24 cellular contexts compared by ENCODE assay signal in the genomic region with DNA sequence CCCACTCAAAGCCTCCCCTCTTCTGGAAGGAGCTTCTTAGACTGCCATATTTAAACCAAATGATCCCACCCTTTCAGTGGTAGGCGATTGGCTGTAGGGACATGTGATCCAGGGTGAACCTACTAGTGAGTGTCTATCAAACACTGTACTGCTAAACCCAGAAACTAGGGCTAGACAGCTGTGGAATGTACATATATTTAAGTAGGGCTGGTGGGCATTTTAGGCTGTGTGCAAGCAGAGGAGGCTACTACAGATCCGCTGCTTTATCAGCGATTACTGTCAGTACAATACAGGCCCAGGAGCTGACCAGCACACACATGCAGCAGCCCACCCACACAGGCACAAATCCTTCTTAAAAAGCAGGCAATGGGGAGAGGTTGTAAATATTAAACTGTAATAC. TPM values are rescaled to one million over a fixed set of nuclear protein-coding genes. Genes with fewer than 3 reads are reported as not detected.
DNase-seq lines count a peak whose midpoint lies in the region; ATAC-seq and TF ChIP-seq lines count a peak whose summit lies in the region.
"Had no signal": no experiment of that assay in that cellular context is flagged by ENCODE, and none has a peak within 500 bp of the region (broad histone marks: within the 10 kb centered on the region; RNA-seq: fewer than 3 reads in every experiment).

No MANE protein-coding gene starts in this region.

- DNase-seq in stimulated activated naive CD8-positive, alpha-beta T cell treated with anti-CD3 and anti-CD28 coated beads, Interleukin-15, amount 100 ng/mL, for 72 hours, result no peak
- DNase-seq in stimulated activated naive CD8-positive, alpha-beta T cell treated with anti-CD3 and anti-CD28 coated beads, Interleukin-15, Interleukin-2, amounts not matched to agents 100 U/mL and 50 U/mL, for 24 hours, result no peak
- no peak for DNase-seq in mesothelial cell of epicardium (ENCODE audit: low spot score in 2 of 2, unreplicated experiment in 2 of 2)
- DNase-seq in NCI-H748 (lab: John Stamatoyannopoulos, UW; ENCODE audit: unreplicated experiment), result no peak
- no peak for DNase-seq in ACHN
- DNase-seq in hippocampal formation (lab: John Stamatoyannopoulos, UW), result no peak
- no peak for DNase-seq in COLO668 (lab: John Stamatoyannopoulos, UW; ENCODE audit: unreplicated experiment)
- DNase-seq: activated CD4-positive, alpha-beta memory T cell treated with anti-CD3 and anti-CD28 coated beads, Interleukin-2, amount 10 ng/mL, durations not matched to agents 7 days and 5 days; activated naive CD8-positive, alpha-beta T cell treated with anti-CD3 and anti-CD28 coated beads, Interleukin-2, amount 10 ng/mL, durations not matched to agents 7 days and 5 days; Calu3; DND-41; effector CD8-positive, alpha-beta T cell; immature natural killer cell; mucosa of descending colon; NCI-H1092; NCI-H187 treated with DMSO at 0.1 percent for 48 hours; NCI-H69; nephron progenitor cell; sigmoid colon; stimulated activated CD4-positive, alpha-beta T cell treated with anti-CD3 and anti-CD28 coated beads, Interleukin-15, amount 100 ng/mL, for 24 hours; upper lobe of left lung had no signal

- in situ Hi-C loops in ACHN (cut with HindIII; ENCODE audit: low pct_ligation_motif_present, low pct_unique_long_range_greater_than_20kb, low sequenced_read_pairs), result no loop called here

- no peak for TF ChIP-seq CTCF in brain (conservative IDR thresholded peaks at IDR 0.05)
- TF ChIP-seq CTCF in mesothelial cell of epicardium (IDR thresholded peaks at IDR 0.05; ENCODE audit: unreplicated experiment), result no peak

- H3K4me1 Mint-ChIP-seq in stimulated activated naive CD8-positive, alpha-beta T cell treated with anti-CD3 and anti-CD28 coated beads, Interleukin-15, amount 100 ng/mL, for 72 hours, result no peaks in the 10 kb centered on the region
- H3K4me1 Mint-ChIP-seq in brain, result peaks cover 39% of the 10 kb centered on the region
- peaks cover 27% of the 10 kb centered on the region for H3K4me1 Mint-ChIP-seq in mesothelial cell of epicardium
- H3K4me1 Mint-ChIP-seq: activated CD4-positive, alpha-beta memory T cell treated with anti-CD3 and anti-CD28 coated beads, Interleukin-2, amount 10 ng/mL, durations not matched to agents 7 days and 5 days; activated naive CD8-positive, alpha-beta T cell treated with anti-CD3 and anti-CD28 coated beads, Interleukin-2, amount 10 ng/mL, durations not matched to agents 7 days and 5 days; immature natural killer cell; nephron progenitor cell had no signal

- H3K9me3 Mint-ChIP-seq in stimulated activated naive CD8-positive, alpha-beta T cell treated with anti-CD3 and anti-CD28 coated beads, Interleukin-15, amount 100 ng/mL, for 72 hours, result no peaks in the 10 kb centered on the region
- H3K9me3 Mint-ChIP-seq in brain (peaks cover 0 to 13% (median 2%) of the 10 kb centered on the region in 5 experiments), mesothelial cell of epicardium (peaks cover 10% of the 10 kb centered on the region)
- H3K9me3 Mint-ChIP-seq: activated CD4-positive, alpha-beta memory T cell treated with anti-CD3 and anti-CD28 coated beads, Interleukin-2, amount 10 ng/mL, durations not matched to agents 7 days and 5 days; immature natural killer cell had no signal

- H3K27ac Mint-ChIP-seq in stimulated activated naive CD8-positive, alpha-beta T cell treated with anti-CD3 and anti-CD28 coated beads, Interleukin-15, amount 100 ng/mL, for 72 hours, result peak overlapping the region; percentile 12 to 25
- H3K27ac Mint-ChIP-seq in brain (peak overlapping the region in 3 of 5 experiments; percentile 21 to 85 (median 69)), mesothelial cell of epicardium (peak overlapping the region; percentile 62)
- H3K27ac Mint-ChIP-seq: activated CD4-positive, alpha-beta memory T cell treated with anti-CD3 and anti-CD28 coated beads, Interleukin-2, amount 10 ng/mL, durations not matched to agents 7 days and 5 days; activated naive CD8-positive, alpha-beta T cell treated with anti-CD3 and anti-CD28 coated beads, Interleukin-2, amount 10 ng/mL, durations not matched to agents 7 days and 5 days; immature natural killer cell; nephron progenitor cell had no signal

- H3K27me3 Mint-ChIP-seq in stimulated activated naive CD8-positive, alpha-beta T cell treated with anti-CD3 and anti-CD28 coated beads, Interleukin-15, amount 100 ng/mL, for 72 hours, result peaks cover 13% of the 10 kb centered on the region
- H3K27me3 Mint-ChIP-seq in brain (peaks cover 3% of the 10 kb centered on the region), mesothelial cell of epicardium (ENCODE audit: low read depth) (no peaks in the 10 kb centered on the region)

- ATAC-seq in stimulated activated naive CD8-positive, alpha-beta T cell treated with anti-CD3 and anti-CD28 coated beads, Interleukin-15, amount 100 ng/mL, for 72 hours, result no peak
- ATAC-seq in stimulated activated naive CD8-positive, alpha-beta T cell treated with anti-CD3 and anti-CD28 coated beads, Interleukin-15, Interleukin-2, amounts not matched to agents 100 U/mL and 50 U/mL, for 24 hours, result no peak
- ATAC-seq: activated CD4-positive, CD25-positive, alpha-beta regulatory T cell treated with anti-CD3 and anti-CD28 coated beads, Interleukin-2, amount 50 U/mL, for 24 hours; foreskin keratinocyte; mucosa of descending colon had no signal

- H3K4me3 Mint-ChIP-seq in stimulated activated naive CD8-positive, alpha-beta T cell treated with anti-CD3 and anti-CD28 coated beads, Interleukin-15, amount 100 ng/mL, for 72 hours, result no peak overlapping the region
- H3K4me3 Mint-ChIP-seq in brain (no peak overlapping the region), mesothelial cell of epicardium (no peak overlapping the region)
- H3K4me3 Mint-ChIP-seq: activated CD4-positive, alpha-beta memory T cell treated with anti-CD3 and anti-CD28 coated beads, Interleukin-2, amount 10 ng/mL, durations not matched to agents 7 days and 5 days; activated naive CD8-positive, alpha-beta T cell treated with anti-CD3 and anti-CD28 coated beads, Interleukin-2, amount 10 ng/mL, durations not matched to agents 7 days and 5 days; immature natural killer cell; nephron progenitor cell had no signal

- H3K36me3 Mint-ChIP-seq in brain (peaks cover 4% of the 10 kb centered on the region), mesothelial cell of epicardium (peaks cover 6% of the 10 kb centered on the region)
- H3K36me3 Mint-ChIP-seq: activated naive CD8-positive, alpha-beta T cell treated with anti-CD3 and anti-CD28 coated beads, Interleukin-2, amount 10 ng/mL, durations not matched to agents 7 days and 5 days; immature natural killer cell had no signal

RNA-seq across cellular contexts. Expression of a gene that starts 15.4 kb away (rescaled TPM):
- 52.1 TPM for polyA plus RNA-seq in brain (ENCODE audit: insufficient read depth, low read depth, low replicate concordance)
- total RNA-seq in mesothelial cell of epicardium, result 24.8 to 27.3 TPM (median 24.9 TPM) in 3 replicates
- total RNA-seq: activated CD4-positive, alpha-beta memory T cell treated with anti-CD3 and anti-CD28 coated beads, Interleukin-2, amount 10 ng/mL, durations not matched to agents 7 days and 5 days; activated naive CD8-positive, alpha-beta T cell treated with anti-CD3 and anti-CD28 coated beads, Interleukin-2, amount 10 ng/mL, durations not matched to agents 7 days and 5 days had no signal
- polyA plus RNA-seq: immature natural killer cell had no signal

RNA-seq across cellular contexts. Expression of a gene that starts 22.9 kb away (rescaled TPM):
- 5.5 TPM for polyA plus RNA-seq in brain (ENCODE audit: insufficient read depth, low read depth, low replicate concordance)
- 2.3 to 3.6 TPM (median 2.9 TPM) in 3 replicates for total RNA-seq in mesothelial cell of epicardium
- total RNA-seq: activated naive CD8-positive, alpha-beta T cell treated with anti-CD3 and anti-CD28 coated beads, Interleukin-2, amount 10 ng/mL, durations not matched to agents 7 days and 5 days had no signal

RNA-seq across cellular contexts. Expression of a gene that starts 23.3 kb away (rescaled TPM):
- polyA plus RNA-seq in brain (ENCODE audit: insufficient read depth, low read depth, low replicate concordance), result 13.8 TPM
- total RNA-seq in mesothelial cell of epicardium, result 21.2 to 25.5 TPM (median 24.2 TPM) in 3 replicates
- total RNA-seq: activated CD4-positive, alpha-beta memory T cell treated with anti-CD3 and anti-CD28 coated beads, Interleukin-2, amount 10 ng/mL, durations not matched to agents 7 days and 5 days; activated naive CD8-positive, alpha-beta T cell treated with anti-CD3 and anti-CD28 coated beads, Interleukin-2, amount 10 ng/mL, durations not matched to agents 7 days and 5 days had no signal

Comparison
In these comparisons a context has a peak if more than half of its experiments do, and no peak if none do; other contexts are left out.
1. H3K27ac Mint-ChIP-seq: peak in every context shown above with its lines; median percentile 69 in brain; 62 in mesothelial cell of epicardium; 18 in stimulated activated naive CD8-positive, alpha-beta T cell treated with anti-CD3 and anti-CD28 coated beads, Interleukin-15, amount 100 ng/mL, for 72 hours.